3 cellular contexts compared by ENCODE assay signal in the genomic region with DNA sequence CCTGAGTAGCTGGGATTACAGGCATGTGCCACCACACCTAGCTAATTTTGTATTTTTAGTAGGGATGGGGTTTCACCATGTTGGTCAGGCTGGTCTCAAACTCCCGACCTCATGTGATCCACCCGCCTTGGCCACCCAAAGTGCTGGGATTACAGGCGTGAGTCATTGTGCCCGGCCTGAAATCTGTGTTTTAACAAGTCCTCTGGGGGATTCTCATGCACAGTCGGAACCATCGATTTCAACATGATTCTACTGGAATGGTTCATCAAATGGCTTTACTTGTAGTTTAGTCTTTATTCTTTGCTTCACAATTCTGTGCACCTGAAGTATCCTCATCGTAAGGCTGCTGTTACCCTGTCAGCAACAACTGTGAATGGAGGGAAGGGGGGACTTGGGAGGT. TPM values are rescaled to one million over a fixed set of nuclear protein-coding genes. Genes with fewer than 3 reads are reported as not detected.
"Had no signal": no experiment of that assay in that cellular context is flagged by ENCODE, and none has a peak within 500 bp of the region (broad histone marks: within the 10 kb centered on the region; RNA-seq: fewer than 3 reads in every experiment).

No MANE protein-coding gene starts in this region.

RNA-seq across cellular contexts. Expression of a gene that starts 28.9 kb away (rescaled TPM):
- total RNA-seq: astrocyte, NCI-H460, RPMI7951 had no signal
